8 cellular contexts compared by ENCODE assay signal in genomic region chr3:56801597-56802410, GRCh38. TPM values are rescaled to one million over a fixed set of nuclear protein-coding genes. Genes with fewer than 3 reads are reported as not detected.
A peak's percentile ranks its signal among the peaks of the same experiment; 100 is the strongest.
DNase-seq lines count a peak whose midpoint lies in the region; ATAC-seq and TF ChIP-seq lines count a peak whose summit lies in the region.

ARHGEF3 (minus strand) TSS chr3:56801949; CDS start chr3:56801798, 151 bp downstream.

- H3K4me1 ChIP-seq in right lobe of liver = peaks cover 0 to 10% (median 1%) of the 10 kb centered on the region in 4 donors

- no peaks in the 10 kb centered on the region for H3K36me3 ChIP-seq in right lobe of liver

- peak within 1 kb of the TSS in 2 of 3 donors; percentile 11 to 30 for H3K27ac ChIP-seq in right lobe of liver

- peak; percentile 54 to 61 (median 58) for TF ChIP-seq CTCF in right lobe of liver (IDR thresholded peaks at IDR 0.05)

- 0% methylated on average over 6 of the region's 65 CpGs for WGBS in right lobe of liver (ENCODE audit: insufficient coverage, low coverage, low lambda C conversion rate, missing lambda C conversion rate)

- intact Hi-C loops in right lobe of liver (cut with DNase I) = loop anchor here (5.0 to 10.0 kb wide), 2 partner anchors 100 to 183 kb away; no protein-coding TSS in a partner anchor

- DNase-seq in AG08395 (ENCODE audit: low spot score) (peak; percentile 94), NCI-H524 (lab: John Stamatoyannopoulos, UW) (peak; percentile 78 to 86), dermis microvascular lymphatic vessel endothelial cell (ENCODE audit: low read depth in 2 of 2) (peak; percentile 52 to 87), right lobe of liver (peak; percentile 89 to 92 (median 92))
- DNase-seq in activated CD4-positive, alpha-beta T cell treated with anti-CD3 and anti-CD28 coated beads, Interleukin-2, amount 50 U/mL, for 48 hours = peak; percentile 86 to 88
- DNase-seq in stimulated activated CD4-positive, alpha-beta T cell treated with anti-CD3 and anti-CD28 coated beads, Interleukin-4, amount 100 ng/mL, for 48 hours (ENCODE audit: low read depth in 2 of 2) = peak; percentile 80 to 85

- ATAC-seq in GM18868 (IDR thresholded peaks at IDR 0.05; ENCODE audit: unreplicated experiment) (peak; percentile 88), HG03108 (IDR thresholded peaks at IDR 0.05; ENCODE audit: unreplicated experiment) (peak; percentile 66), right lobe of liver (peak; percentile 94 to 98 (median 96))

- no peaks in the 10 kb centered on the region for H3K27me3 ChIP-seq in right lobe of liver

- peak; percentile 74 for TF ChIP-seq POLR2A in right lobe of liver (IDR thresholded peaks at IDR 0.05)

- peak within 1 kb of the TSS; percentile 54 to 67 (median 62) for H3K4me3 ChIP-seq in right lobe of liver

- H3K9me3 ChIP-seq in right lobe of liver = no peaks in the 10 kb centered on the region

RNA-seq across cellular contexts. Expression of gene ARHGEF3, which starts in this region (rescaled TPM):
- total RNA-seq in dermis microvascular lymphatic vessel endothelial cell (8.3 and 10.6 TPM in 2 replicates), right lobe of liver (1 to 10 TPM; 1.0 to 2.9 (median 1.6) TPM)

Comparison
In these comparisons a context has a peak if more than half of its experiments do, and no peak if none do; other contexts are left out.
1. Peak in every context shown above with its lines: DNase-seq, ATAC-seq, H3K4me3 ChIP-seq and H3K27ac ChIP-seq.